ENCODE assay signal across 8 cellular contexts in the genomic region with DNA sequence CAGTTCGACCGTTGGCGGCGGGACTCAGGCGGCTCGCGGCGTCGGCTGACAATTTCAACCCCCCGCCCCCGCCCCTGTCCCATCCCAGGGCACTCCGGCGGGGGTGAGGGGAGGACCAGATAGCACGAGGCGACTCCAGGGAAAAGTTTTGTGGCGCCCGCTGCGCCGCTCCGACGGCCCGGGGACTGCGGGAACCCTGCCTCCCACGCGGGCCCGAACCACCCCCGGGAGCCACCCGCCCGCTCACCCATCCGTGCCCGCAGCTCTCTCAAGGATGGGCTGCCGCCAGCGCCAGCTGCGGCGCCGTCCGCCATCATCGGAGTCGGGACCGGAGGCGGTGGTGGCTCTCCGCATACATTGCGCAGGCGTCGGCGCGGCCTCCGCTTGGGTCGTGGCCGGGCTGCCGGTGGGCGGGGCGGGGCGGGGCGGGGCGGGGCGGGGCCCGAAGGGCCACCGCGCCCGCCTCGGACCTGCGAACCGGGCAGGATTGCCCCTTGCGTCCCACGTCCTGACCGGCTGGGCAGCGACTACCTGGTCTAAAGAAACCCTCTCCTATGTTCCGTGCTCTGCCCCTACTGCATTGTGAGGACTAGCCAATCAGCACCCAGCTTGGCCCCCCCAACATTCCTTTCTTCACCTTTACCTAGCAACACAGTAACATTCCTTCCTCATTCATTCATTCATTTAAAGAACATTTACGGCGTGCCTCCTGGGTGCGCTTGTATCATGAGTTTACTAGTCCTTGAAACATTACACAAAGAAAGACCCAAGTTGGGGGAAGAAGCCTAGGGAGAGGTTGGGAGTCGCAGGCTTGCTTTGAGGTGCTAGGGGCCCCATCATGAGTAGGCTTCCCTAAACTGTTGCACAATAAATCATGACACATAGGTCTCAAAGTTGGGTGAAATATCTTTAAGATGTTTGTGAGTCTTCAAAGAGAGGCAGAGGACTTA. TPM values are rescaled to one million over a fixed set of nuclear protein-coding genes. Genes with fewer than 3 reads are reported as not detected.
DNase-seq lines count a peak whose midpoint lies in the region; ATAC-seq lines count a peak whose summit lies in the region.

A gene with protein sequence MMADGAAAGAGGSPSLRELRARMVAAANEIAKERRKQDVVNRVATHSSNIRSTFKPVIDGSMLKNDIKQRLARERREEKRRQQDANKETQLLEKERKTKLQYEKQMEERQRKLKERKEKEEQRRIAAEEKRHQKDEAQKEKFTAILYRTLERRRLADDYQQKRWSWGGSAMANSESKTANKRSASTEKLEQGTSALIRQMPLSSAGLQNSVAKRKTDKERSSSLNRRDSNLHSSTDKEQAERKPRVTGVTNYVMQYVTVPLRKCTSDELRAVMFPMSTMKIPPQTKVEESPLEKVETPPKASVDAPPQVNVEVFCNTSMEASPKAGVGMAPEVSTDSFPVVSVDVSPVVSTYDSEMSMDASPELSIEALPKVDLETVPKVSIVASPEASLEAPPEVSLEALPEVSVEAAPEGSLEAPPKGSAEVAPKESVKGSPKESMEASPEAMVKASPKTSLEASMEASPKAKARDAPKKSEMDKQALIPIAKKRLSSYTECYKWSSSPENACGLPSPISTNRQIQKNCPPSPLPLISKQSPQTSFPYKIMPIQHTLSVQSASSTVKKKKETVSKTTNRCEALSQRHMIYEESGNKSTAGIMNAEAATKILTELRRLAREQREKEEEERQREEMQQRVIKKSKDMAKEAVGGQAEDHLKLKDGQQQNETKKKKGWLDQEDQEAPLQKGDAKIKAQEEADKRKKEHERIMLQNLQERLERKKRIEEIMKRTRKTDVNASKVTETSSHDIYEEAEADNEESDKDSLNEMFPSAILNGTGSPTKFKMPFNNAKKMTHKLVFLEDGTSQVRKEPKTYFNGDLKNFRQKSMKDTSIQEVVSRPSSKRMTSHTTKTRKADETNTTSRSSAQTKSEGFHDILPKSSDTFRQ (minus strand): TSS at position 359 of the 950 bp plus-strand sequence. CDS start 42 bp downstream, at position 317.

- H3K9me3 ChIP-seq in HUES64 (ENCODE audit: insufficient read depth, low read depth, low read length), result no peaks in the 10 kb centered on the region

- ATAC-seq in GM21447 (IDR thresholded peaks at IDR 0.05; ENCODE audit: unreplicated experiment) (peak; percentile 85), left ventricle myocardium superior (peak; percentile 97)

- DNase-seq in DMS153 treated with DMSO at 0.1 percent for 48 hours (lab: John Stamatoyannopoulos, UW; ENCODE audit: unreplicated experiment) (peak; percentile 11), SW480 (ENCODE audit: low spot score) (peak; percentile 61), left ventricle myocardium superior (peak; percentile 84), retina (peak; percentile 67), NCI-H128 (lab: John Stamatoyannopoulos, UW; ENCODE audit: unreplicated experiment) (no peak)

- peak within 1 kb of the TSS; percentile 71 for H3K4me3 ChIP-seq in HUES64 (ENCODE audit: low read length)

- H3K36me3 ChIP-seq in HUES64 (ENCODE audit: insufficient read depth, low read length), result no peaks in the 10 kb centered on the region

- under 1% methylated on average over 63 of the region's 73 CpGs for WGBS in HUES64
- WGBS in adipose tissue, 3 donors, result 1 to 32% (median 8%) methylated on average over 9 to 53 of the region's 73 CpGs

- peak within 1 kb of the TSS; percentile 79 for H3K9ac ChIP-seq in HUES64 (ENCODE audit: low read depth, low read length)

- intact Hi-C loops in left ventricle myocardium superior (cut with micrococcal nuclease), result no loop called here

- no peaks in the 10 kb centered on the region for H3K27me3 ChIP-seq in HUES64 (ENCODE audit: insufficient read depth, low read length)

- H3K4me1 ChIP-seq in HUES64 (ENCODE audit: insufficient read depth, low read length), result no peaks in the 10 kb centered on the region; the same call in 1 of the 2 replicates

- H3K27ac ChIP-seq in HUES64 (ENCODE audit: low read depth, low read length) (peak within 1 kb of the TSS; percentile 64; the same call in 1 of the 2 replicates), adipose tissue (ENCODE audit: low read depth, low read length) (no peak within 1 kb of the TSS)

RNA-seq across cellular contexts. Expression of the gene that starts here (rescaled TPM):
- polyA plus RNA-seq in HUES64 (2013, experiment 1 of 2), result 12.4 TPM
- polyA plus RNA-seq in HUES64 (2013, experiment 2 of 2), result 13.7 TPM
- 10 to 100 TPM in 2 of 3 donors, 1 to 10 TPM in 1; 1.8 to 17.3 (median 14.0) TPM for polyA plus RNA-seq in adipose tissue
- total RNA-seq in left ventricle myocardium superior, result 10.8 TPM
